18 cellular contexts compared by ENCODE assay signal in the genomic region with DNA sequence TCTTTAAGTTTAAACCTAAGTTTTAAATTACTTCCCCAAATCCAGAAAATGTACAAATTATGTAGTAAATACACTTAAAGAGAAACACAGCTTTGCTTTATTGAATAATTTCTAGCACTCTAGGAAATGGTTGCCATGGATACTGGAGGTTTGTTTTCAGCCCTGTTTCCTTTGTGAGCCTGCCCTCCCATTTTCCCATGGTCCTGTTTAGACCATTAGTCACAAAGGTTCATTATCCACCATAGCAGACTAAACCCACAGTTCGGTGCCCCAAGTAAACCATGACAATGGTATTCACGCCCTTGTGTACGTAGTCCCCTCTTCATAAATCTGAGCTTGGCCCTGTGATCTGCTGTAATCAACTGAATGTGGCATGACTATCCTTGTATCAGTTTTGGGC.
DNase-seq lines count a peak whose midpoint lies in the region; ATAC-seq and TF ChIP-seq lines count a peak whose summit lies in the region.
"Had no signal": no experiment of that assay in that cellular context is flagged by ENCODE, and none has a peak within 500 bp of the region (broad histone marks: within the 10 kb centered on the region; RNA-seq: fewer than 3 reads in every experiment).

No MANE protein-coding gene starts in this region.

- no peaks in the 10 kb centered on the region for H3K79me1 ChIP-seq in IMR-90 (ENCODE audit: low read depth in 1 of 2, low read length in 2 of 2)

- no peaks in the 10 kb centered on the region for H3K4me1 Mint-ChIP-seq in progenitor cell of endocrine pancreas (ENCODE audit: low read depth)

- peak overlapping the region; percentile 79 for H2BK120ac ChIP-seq in IMR-90 (ENCODE audit: low read depth, low read length)

- POLR2A ChIA-PET in A673 (lab: Charles Lee; ENCODE audit: low non-redundant PET) = no interaction called here
- POLR2A ChIA-PET in IMR-90 (lab: Charles Lee; ENCODE audit: unreplicated experiment) = no interaction called here

- H4K8ac ChIP-seq in IMR-90 (ENCODE audit: low read depth in 2 of 2, low read length in 2 of 2) = peak overlapping the region; percentile 60 to 83; a peak in 2 of 4 replicates

- dilution Hi-C loops in IMR-90 (cut with HindIII; ENCODE audit: low sequenced_read_pairs, unreplicated experiment) = no loop called here

- H3K27ac ChIP-seq in A673 (ENCODE audit: low read depth, low read length, poor library complexity, severe bottlenecking) = peak overlapping the region; percentile 27
- H3K27ac ChIP-seq in IMR-90 (ENCODE audit: insufficient read depth, low read length) = no peak overlapping the region
- peak overlapping the region in 1 of 5 donors; percentile 3 for H3K27ac ChIP-seq in stomach
- H3K27ac ChIP-seq: body of pancreas, epithelial cell of prostate, ovary had no signal

- peak overlapping the region; percentile 22; the same call in 1 of the 2 replicates for H3K18ac ChIP-seq in IMR-90 (ENCODE audit: low read depth, low read length)

- H2BK5ac ChIP-seq in IMR-90 (ENCODE audit: low read depth, low read length, poor library complexity, severe bottlenecking) = peak overlapping the region; percentile 36

- 95% methylated on average over 3 of the region's 3 CpGs; no CpG with 5 or more reads in 1 of the 2 experiments for WGBS in IMR-90 (ENCODE audit: extremely low coverage in 2 of 2, insufficient read length in 1 of 2), 2 experiments
- 75 to 89% (median 83%) methylated on average over 3 of the region's 3 CpGs for WGBS in stomach, 5 donors

- no peak overlapping the region for H3K4me2 ChIP-seq in IMR-90 (ENCODE audit: low read depth, low read length)

- no peak for TF ChIP-seq CTCF in A673 (conservative IDR thresholded peaks at IDR 0.05; ENCODE audit: low read depth, low read length)
- TF ChIP-seq CTCF in IMR-90 (conservative IDR thresholded peaks at IDR 0.05; ENCODE audit: low read depth, low read length) = no peak
- TF ChIP-seq CTCF in progenitor cell of endocrine pancreas (IDR thresholded peaks at IDR 0.05; ENCODE audit: unreplicated experiment) = no peak
- TF ChIP-seq CTCF in stomach (IDR thresholded peaks at IDR 0.05) = no peak

- no peaks in the 10 kb centered on the region for H3K27me3 ChIP-seq in A673 (replicated peaks; ENCODE audit: insufficient read depth, low read depth, low read length, poor library complexity)
- H3K27me3 ChIP-seq in IMR-90 (ENCODE audit: control insufficient read depth, insufficient read depth, low read length) = no peaks in the 10 kb centered on the region
- H3K27me3 ChIP-seq in stomach = no peaks in the 10 kb centered on the region
- H3K27me3 ChIP-seq: body of pancreas, ovary had no signal

- H3K36me3 Mint-ChIP-seq in progenitor cell of endocrine pancreas (ENCODE audit: insufficient read depth) = no peaks in the 10 kb centered on the region

- intact Hi-C loops in A673 (cut with micrococcal nuclease; ENCODE audit: unreplicated experiment) = no loop called here
- intact Hi-C loops in IMR-90 (cut with micrococcal nuclease) = no loop called here
- intact Hi-C loops in stomach (cut with DNase I; ENCODE audit: low total_unique reads) = no loop called here

- no peak for TF ChIP-seq EP300 in stomach (IDR thresholded peaks at IDR 0.05)

- H3K36me3 ChIP-seq in A673 (ENCODE audit: insufficient read depth, low read length, poor library complexity, severe bottlenecking) (no peaks in the 10 kb centered on the region), IMR-90 (ENCODE audit: control insufficient read depth, insufficient read depth, low read length) (no peaks in the 10 kb centered on the region), stomach (no peaks in the 10 kb centered on the region)
- H3K36me3 ChIP-seq: ovary had no signal

- H3K4me3 Mint-ChIP-seq in progenitor cell of endocrine pancreas (ENCODE audit: low read depth) = no peak overlapping the region
- H3K4me3 Mint-ChIP-seq: activated CD8-positive, alpha-beta T cell treated with anti-CD3 and anti-CD28 coated beads for 36 hours had no signal

- H3K56ac ChIP-seq in IMR-90 (ENCODE audit: extremely low read depth, insufficient read depth, low read length) = no peak overlapping the region

- H2AFZ ChIP-seq in IMR-90 (replicated peaks; ENCODE audit: low read length, poor library complexity) = no peak overlapping the region

- no peaks in the 10 kb centered on the region for H3K27me3 Mint-ChIP-seq in progenitor cell of endocrine pancreas

- H2AK9ac ChIP-seq in IMR-90 (replicated peaks; ENCODE audit: low read depth, low read length, poor library complexity) = no peak overlapping the region

- H3K14ac ChIP-seq in IMR-90 (replicated peaks; ENCODE audit: low read depth, low read length) = peak overlapping the region; percentile 8; the same call in 1 of the 2 replicates

- H3K27ac Mint-ChIP-seq in progenitor cell of endocrine pancreas = no peak overlapping the region
- H3K27ac Mint-ChIP-seq: activated CD8-positive, alpha-beta T cell treated with anti-CD3 and anti-CD28 coated beads for 36 hours; activated T-helper 2 cell treated with anti-CD3 and anti-CD28 coated beads, Interferon-gamma antibody, Interleukin-2, Interleukin-4, amounts not matched to agents 10 μg/mL and 5 μg/mL and 100 μg/mL, durations not matched to agents 14 hours and 24 hours and 36 hours had no signal

- H3K4me3 ChIP-seq in A673 (ENCODE audit: low read depth, low read length, poor library complexity, severe bottlenecking) = no peak overlapping the region
- no peak overlapping the region for H3K4me3 ChIP-seq in IMR-90 (ENCODE audit: insufficient read depth, low read depth, low read length)
- no peak overlapping the region for H3K4me3 ChIP-seq in stomach
- H3K4me3 ChIP-seq: body of pancreas, ovary had no signal

- no peaks in the 10 kb centered on the region for H3K9me3 Mint-ChIP-seq in progenitor cell of endocrine pancreas (ENCODE audit: low read depth)
- H3K9me3 Mint-ChIP-seq: activated CD8-positive, alpha-beta T cell treated with anti-CD3 and anti-CD28 coated beads for 36 hours; activated T-helper 2 cell treated with anti-CD3 and anti-CD28 coated beads, Interferon-gamma antibody, Interleukin-2, Interleukin-4, amounts not matched to agents 10 μg/mL and 5 μg/mL and 100 μg/mL, durations not matched to agents 14 hours and 24 hours and 36 hours had no signal

- TF ChIP-seq POLR2A in IMR-90 (IDR thresholded peaks at IDR 0.05; ENCODE audit: low read depth, low read length) (no peak), stomach (IDR thresholded peaks at IDR 0.05) (no peak)

- peak overlapping the region; percentile 52; the same call in 1 of the 2 replicates for H4K5ac ChIP-seq in IMR-90 (ENCODE audit: low read depth, low read length)

- DNase-seq in A673 (ENCODE audit: low spot score) (peak; percentile 69), IMR-90 (peak; percentile 47), dermis blood vessel endothelial cell (peak; percentile 96), kidney tubule cell (ENCODE audit: low spot score) (peak; percentile 14), progenitor cell of endocrine pancreas (ENCODE audit: low spot score, unreplicated experiment) (no peak), stomach (no peak), DMS153 (lab: John Stamatoyannopoulos, UW) (no peak), KG1 (lab: John Stamatoyannopoulos, UW) (no peak)
- DNase-seq: activated CD8-positive, alpha-beta T cell treated with anti-CD3 and anti-CD28 coated beads for 36 hours; body of pancreas; Caco-2; HCEC 1CT; NCI-H2029; NCI-H82; ovary; SIG-M5 had no signal

- peak overlapping the region; percentile 47; the same call in 1 of the 3 replicates for H2BK15ac ChIP-seq in IMR-90 (ENCODE audit: low read depth, low read length)

- H3K9me3 ChIP-seq in A673 (ENCODE audit: low read depth, low read length, poor library complexity, severe bottlenecking) = no peaks in the 10 kb centered on the region
- H3K9me3 ChIP-seq in IMR-90 (ENCODE audit: control insufficient read depth, insufficient read depth, low read length) = no peaks in the 10 kb centered on the region
- no peaks in the 10 kb centered on the region for H3K9me3 ChIP-seq in stomach
- H3K9me3 ChIP-seq: body of pancreas, Caco-2, ovary had no signal

- peak overlapping the region; percentile 54; the same call in 1 of the 2 replicates for H2AK5ac ChIP-seq in IMR-90 (ENCODE audit: low read depth, low read length)

- ATAC-seq in IMR-90 (ENCODE audit: low read depth) = no peak; the same call in 1 of the 2 replicates
- ATAC-seq: activated CD8-positive, alpha-beta T cell treated with anti-CD3 and anti-CD28 coated beads for 36 hours; body of pancreas had no signal

- H3K4ac ChIP-seq in IMR-90 (ENCODE audit: low read depth, low read length) = peak overlapping the region; percentile 67

- BruUV-seq in A673 (replicated peaks; lab: Mats Ljungman, UMichigan) (no TSS peak), IMR-90 (replicated peaks; lab: Mats Ljungman, UMichigan) (no TSS peak)

- no peak overlapping the region for H3K23ac ChIP-seq in IMR-90 (ENCODE audit: low read depth, low read length)

- H3K4me1 ChIP-seq in A673 (ENCODE audit: insufficient read depth, low read length, poor library complexity, severe bottlenecking) (peaks cover 20% of the 10 kb centered on the region), IMR-90 (ENCODE audit: control insufficient read depth, insufficient read depth, low read length) (peaks cover 3% of the 10 kb centered on the region), stomach (peaks cover 0 to 13% (median 4%) of the 10 kb centered on the region in 4 donors)
- H3K4me1 ChIP-seq: body of pancreas, Caco-2 had no signal

- TF ChIP-seq RAD21 in IMR-90 (IDR thresholded peaks at IDR 0.05; ENCODE audit: low read length) = no peak

- H2BK20ac ChIP-seq in IMR-90 (ENCODE audit: low read depth, low read length) = peak overlapping the region; percentile 62; the same call in 1 of the 2 replicates

- H3K9me1 ChIP-seq in IMR-90 (ENCODE audit: insufficient read depth, low read length) = 0 out of 2 replicates have a peak, but pooled peaks cover 5% of the 10 kb centered on the region

- no peak overlapping the region for H3K9ac ChIP-seq in IMR-90 (ENCODE audit: low read depth, low read length)

- CTCF ChIA-PET in A673 (lab: Charles Lee) = interaction anchor here (0.5 kb wide), 1 partner anchor 306 kb away, joined by 6 read pairs; no protein-coding TSS in a partner anchor
- CTCF ChIA-PET in IMR-90 (lab: Yijun Ruan, JAX) = interaction anchor here (0.6 to 1.2 kb wide), 2 partner anchors 17 to 28 kb away, joined by 4 read pairs; no protein-coding TSS in a partner anchor

- H4K91ac ChIP-seq in IMR-90 (ENCODE audit: insufficient read depth, low read depth, low read length) = peak overlapping the region; percentile 31

- in situ Hi-C loops in IMR-90 (cut with MboI; ENCODE audit: low sequenced_read_pairs) = no loop called here

- H4K20me1 ChIP-seq in IMR-90 (ENCODE audit: insufficient read depth, low read length) = no peaks in the 10 kb centered on the region

TF ChIP-seq in IMR-90, 13 proteins besides CTCF, POLR2A, EP300 and RAD21 (continues in another document):
- TF ChIP-seq MAFK (IDR thresholded peaks at IDR 0.05; ENCODE audit: low read depth, low read length) = no peak
- TF ChIP-seq NFE2L2 (IDR thresholded peaks at IDR 0.05; ENCODE audit: low read depth, low read length) = no peak
- TF ChIP-seq RFX5 (IDR thresholded peaks at IDR 0.05; ENCODE audit: low read depth, low read length) = no peak
- TF ChIP-seq CEBPB (IDR thresholded peaks at IDR 0.05; ENCODE audit: low read depth, low read length) = no peak

Comparison
In these comparisons a context has a peak if more than half of its experiments do, and no peak if none do; other contexts are left out.
1. DNase-seq: peak in A673 (single experiment), IMR-90 (single experiment), dermis blood vessel endothelial cell (single experiment) and kidney tubule cell (single experiment); none in progenitor cell of endocrine pancreas (single experiment), stomach (single experiment), DMS153 (single experiment) and KG1 (single experiment).